Comparison of ENCODE assay signal across 8 cellular contexts in the genomic region with DNA sequence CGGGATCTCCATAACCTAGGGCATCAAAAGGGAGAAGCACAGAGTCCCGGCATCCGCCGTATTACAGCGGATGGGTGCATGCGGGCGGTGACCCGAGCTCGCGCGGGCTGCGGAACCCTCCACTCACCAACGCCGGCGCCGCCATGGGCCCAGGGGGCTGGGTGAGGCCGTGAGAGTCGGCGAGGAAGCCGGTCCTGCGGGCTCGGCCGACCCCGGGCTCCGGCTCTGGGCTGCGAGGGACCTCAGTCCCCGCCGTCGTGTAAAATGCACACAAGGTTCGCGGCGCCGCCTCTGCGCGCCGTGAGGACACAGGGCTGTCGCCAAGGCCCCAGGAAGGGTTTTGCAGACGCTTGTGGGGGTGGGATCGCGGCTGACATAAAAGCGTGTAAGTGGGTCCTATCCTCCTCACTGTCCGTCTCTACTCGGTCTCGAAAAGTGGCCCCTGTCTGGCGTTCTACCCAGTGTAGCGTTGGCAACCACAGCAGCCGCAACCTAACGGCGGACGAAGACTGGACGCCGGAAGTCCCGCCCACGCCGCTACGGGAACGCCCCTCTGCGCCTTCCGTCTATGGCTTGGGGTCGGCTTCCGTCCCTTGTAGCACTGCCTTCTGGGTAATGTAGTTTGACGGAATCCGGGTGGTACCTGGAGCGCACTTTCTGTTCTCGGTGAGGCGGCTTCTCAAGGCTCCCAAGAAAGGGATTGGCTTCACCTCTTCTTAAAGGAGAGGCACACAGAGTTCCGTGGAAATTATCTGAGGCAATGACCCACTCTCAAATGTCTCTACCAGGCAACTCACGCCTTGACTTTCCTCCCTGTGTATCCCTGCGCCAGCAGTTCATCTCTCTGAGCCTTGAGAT. TPM values are rescaled to one million over a fixed set of nuclear protein-coding genes. Genes with fewer than 3 reads are reported as not detected.
DNase-seq lines count a peak whose midpoint lies in the region; ATAC-seq and TF ChIP-seq lines count a peak whose summit lies in the region.

A gene (minus strand): TSS at position 519 of the 858 bp plus-strand sequence. CDS start 374 bp downstream, at position 145.

- POLR2A ChIA-PET in CD4-positive, alpha-beta T cell (lab: Charles Lee) = interaction anchor here (1.0 to 2.3 kb wide), 3 partner anchors 39 to 154 kb away, joined by 5 to 13 read pairs (median 7); a partner anchor contains a TSS

- peak; percentile 94 for ATAC-seq in CD4-positive, alpha-beta T cell (ENCODE audit: poor library complexity)
- ATAC-seq in GM19395 (IDR thresholded peaks at IDR 0.05; ENCODE audit: unreplicated experiment) (peak; percentile 98), HG03558 (IDR thresholded peaks at IDR 0.05; ENCODE audit: extremely low read depth, unreplicated experiment) (peak; percentile 86)

- CTCF ChIA-PET in CD4-positive, alpha-beta T cell (lab: Charles Lee) = no interaction called here

- peaks cover 20% of the 10 kb centered on the region for H3K4me1 Mint-ChIP-seq in CD4-positive, alpha-beta T cell (ENCODE audit: low read depth)

- intact Hi-C loops in CD4-positive, alpha-beta T cell (cut with DNase I, micrococcal nuclease) = loop anchor here (1.0 to 5.0 kb wide), 5 partner anchors 38 to 189 kb away; a partner anchor contains a TSS

- no peak for TF ChIP-seq CTCF in CD4-positive, alpha-beta T cell (IDR thresholded peaks at IDR 0.05)
- TF ChIP-seq CTCF in epithelial cell of esophagus (IDR thresholded peaks at IDR 0.05; ENCODE audit: insufficient read depth, low read depth, low read length, missing control alignments) = no peak

- no peaks in the 10 kb centered on the region for H3K27me3 ChIP-seq in CD4-positive, alpha-beta T cell (ENCODE audit: control insufficient read depth, insufficient read depth, low read length)

- H3K9me3 Mint-ChIP-seq in CD4-positive, alpha-beta T cell = peaks cover 3% of the 10 kb centered on the region

- DNase-seq in CD4-positive, alpha-beta T cell = peak; percentile 80 to 91 (median 86)
- peak; percentile 89 for DNase-seq in NCI-H774 (lab: John Stamatoyannopoulos, UW)
- peak; percentile 91 for DNase-seq in activated CD8-positive, alpha-beta memory T cell treated with anti-CD3 and anti-CD28 coated beads, Interleukin-2, amount 50 U/mL, for 4 hours
- peak; percentile 93 for DNase-seq in epithelial cell of esophagus (ENCODE audit: low read depth)
- DNase-seq in middle frontal gyrus (ENCODE audit: extremely low spot score, low spot score) = peak; percentile 70
- DNase-seq in stimulated activated CD8-positive, alpha-beta memory T cell treated with anti-CD3 and anti-CD28 coated beads, Interleukin-2, amount 100 ng/mL, for 1 hour (ENCODE audit: low read depth in 2 of 2) = peak; percentile 78 to 81

- peak within 1 kb of the TSS; percentile 99 for H3K4me3 Mint-ChIP-seq in CD4-positive, alpha-beta T cell

- peak within 1 kb of the TSS; percentile 93 for H3K27ac Mint-ChIP-seq in CD4-positive, alpha-beta T cell

- peaks cover 33% of the 10 kb centered on the region for H3K36me3 Mint-ChIP-seq in CD4-positive, alpha-beta T cell (ENCODE audit: low read depth)

- H3K27ac ChIP-seq in CD4-positive, alpha-beta T cell (ENCODE audit: low read depth, low read length) = peak within 1 kb of the TSS; percentile 74

- H3K9me3 ChIP-seq in CD4-positive, alpha-beta T cell (ENCODE audit: control insufficient read depth, low read length) = no peaks in the 10 kb centered on the region

- H3K27me3 Mint-ChIP-seq in CD4-positive, alpha-beta T cell = peaks cover 14% of the 10 kb centered on the region

- H3K4me3 ChIP-seq in epithelial cell of esophagus (ENCODE audit: low read length) = peak within 1 kb of the TSS; percentile 80

RNA-seq across cellular contexts. Expression of the gene that starts here (rescaled TPM):
- total RNA-seq in CD4-positive, alpha-beta T cell = 1 to 10 TPM; 2.0 to 2.9 TPM

Comparison
In these comparisons a context has a peak if more than half of its experiments do, and no peak if none do; other contexts are left out.
1. Peak in every context shown above with its lines: DNase-seq, ATAC-seq, H3K4me3 ChIP-seq and H3K27ac ChIP-seq.